ENCODE assay signal across 22 cellular contexts in genomic region chr9:87271696-87272477, GRCh38.
DNase-seq lines count a peak whose midpoint lies in the region; ATAC-seq, FAIRE-seq and TF ChIP-seq lines count a peak whose summit lies in the region.
"Had no signal": no experiment of that assay in that cellular context is flagged by ENCODE, and none has a peak within 500 bp of the region (broad histone marks: within the 10 kb centered on the region; RNA-seq: fewer than 3 reads in every experiment).

No MANE protein-coding gene starts in this region.

- H3K27ac ChIP-seq in fibroblast of lung (ENCODE audit: insufficient read depth, low read length) = no peak overlapping the region
- H3K27ac ChIP-seq in left ventricle myocardium inferior (replicated peaks) = no peak overlapping the region
- H3K27ac ChIP-seq: foreskin keratinocyte, Peyer's patch, SJSA1, transverse colon had no signal

- intact Hi-C loops in sciatic nerve (cut with DNase I) (no loop called here), left ventricle myocardium inferior (cut with micrococcal nuclease) (no loop called here)

- no peaks in the 10 kb centered on the region for H3K36me3 ChIP-seq in fibroblast of lung (ENCODE audit: control insufficient read depth, insufficient read depth, low read length)
- no peaks in the 10 kb centered on the region for H3K36me3 ChIP-seq in skeletal muscle satellite cell (ENCODE audit: insufficient read depth, low read length)
- no peaks in the 10 kb centered on the region for H3K36me3 ChIP-seq in left ventricle myocardium inferior
- H3K36me3 ChIP-seq: Peyer's patch, SJSA1, transverse colon had no signal

- H3K9me3 ChIP-seq in fibroblast of lung (ENCODE audit: control insufficient read depth, insufficient read depth, low read depth, low read length) = no peaks in the 10 kb centered on the region
- no peaks in the 10 kb centered on the region for H3K9me3 ChIP-seq in skeletal muscle satellite cell (replicated peaks; ENCODE audit: low read length)
- H3K9me3 ChIP-seq in left ventricle myocardium inferior (replicated peaks) = no peaks in the 10 kb centered on the region
- H3K9me3 ChIP-seq: Peyer's patch, SJSA1, transverse colon had no signal

- H3K4me2 ChIP-seq in fibroblast of lung (ENCODE audit: extremely low read depth, insufficient read depth, low read length) = peak overlapping the region; percentile 23
- peak overlapping the region; percentile 68 for H3K4me2 ChIP-seq in skeletal muscle satellite cell (ENCODE audit: low read length)

- no peak overlapping the region for H3K9ac ChIP-seq in fibroblast of lung (ENCODE audit: insufficient read depth, low read length)
- H3K9ac ChIP-seq in skeletal muscle satellite cell (ENCODE audit: low read depth, low read length) = peak overlapping the region; percentile 89

- H3K27me3 ChIP-seq in fibroblast of lung (ENCODE audit: control insufficient read depth, insufficient read depth, low read length) = no peaks in the 10 kb centered on the region
- no peaks in the 10 kb centered on the region for H3K27me3 ChIP-seq in skeletal muscle satellite cell (ENCODE audit: control insufficient read depth, insufficient read depth, low read length)
- no peaks in the 10 kb centered on the region for H3K27me3 ChIP-seq in left ventricle myocardium inferior (ENCODE audit: low read depth)
- H3K27me3 ChIP-seq: foreskin keratinocyte, Peyer's patch, SJSA1, transverse colon had no signal

- H3K4me3 ChIP-seq in fibroblast of lung (replicated peaks in 1 of 4; ENCODE audit: control extremely low read depth in 1 of 4, insufficient read depth in 1 of 4, low read depth in 3 of 4, low read length in 4 of 4) (no peak overlapping the region), skeletal muscle satellite cell (ENCODE audit: low read length) (no peak overlapping the region), left ventricle myocardium inferior (no peak overlapping the region)
- H3K4me3 ChIP-seq: Peyer's patch, SJSA1, transverse colon had no signal

- no peak overlapping the region for H2AFZ ChIP-seq in fibroblast of lung (ENCODE audit: low read length)

- TF ChIP-seq CTCF in fibroblast of lung (conservative IDR thresholded peaks at IDR 0.05 in 1 of 2, IDR thresholded peaks at IDR 0.05 in 1 of 2; ENCODE audit: low read depth in 1 of 2, low read length in 2 of 2) (no peak), left ventricle myocardium inferior (IDR thresholded peaks at IDR 0.05; ENCODE audit: borderline replicate concordance) (no peak)

- H3K4me1 ChIP-seq in fibroblast of lung (ENCODE audit: control insufficient read depth, extremely low read depth, insufficient read depth, low read length) = peaks cover 21% of the 10 kb centered on the region
- H3K4me1 ChIP-seq in skeletal muscle satellite cell (ENCODE audit: control insufficient read depth, insufficient read depth, low read length) = peaks cover 85% of the 10 kb centered on the region
- peaks cover 20% of the 10 kb centered on the region for H3K4me1 ChIP-seq in left ventricle myocardium inferior
- H3K4me1 ChIP-seq: transverse colon had no signal

- no peaks in the 10 kb centered on the region for H3K79me2 ChIP-seq in fibroblast of lung (ENCODE audit: control insufficient read depth, insufficient read depth, low read length)

- peak; percentile 50 for ATAC-seq in GM19351 (IDR thresholded peaks at IDR 0.05; ENCODE audit: unreplicated experiment)
- ATAC-seq in sciatic nerve = no peak
- ATAC-seq: activated T-cell treated with anti-CD3 and anti-CD28 coated beads, Interleukin-2, amount 50 U/mL, for 4 hours; foreskin keratinocyte had no signal

- DNase-seq in M059J (ENCODE audit: low read depth) (peak; percentile 42), fibroblast of lung (ENCODE audit: low read depth in 2 of 2) (no peak), hepatic stellate cell (ENCODE audit: low spot score) (no peak), RCC 7860 (ENCODE audit: low spot score) (no peak), sciatic nerve (ENCODE audit: low spot score) (no peak), left ventricle myocardium inferior (no peak)
- DNase-seq: activated naive CD4-positive, alpha-beta T cell; activated T-cell treated with anti-CD3 and anti-CD28 coated beads, Interleukin-2, amount 50 U/mL, for 4 hours; amniotic stem cell; dermis blood vessel endothelial cell; foreskin keratinocyte; NCI-H1417; NCI-H2107; NCI-H510A treated with DMSO at 0.1 percent for 48 hours; NK-92 treated with Interleukin-12 subunit alpha and Interleukin-12 subunit beta, amount 100 ng/mL, for 24 hours; Peyer's patch; T-helper 1 cell; transverse colon had no signal

- no peak for FAIRE-seq in RCC 7860 (lab: Jason Lieb, UNC)
- FAIRE-seq: TTC549 had no signal

- no peaks in the 10 kb centered on the region for H4K20me1 ChIP-seq in fibroblast of lung (ENCODE audit: control insufficient read depth, extremely low read depth, insufficient read depth, low read length)
